8 cellular contexts compared by ENCODE assay signal in genomic region chr1:246930830-246931548, GRCh38. TPM values are rescaled to one million over a fixed set of nuclear protein-coding genes. Genes with fewer than 3 reads are reported as not detected.
DNase-seq lines count a peak whose midpoint lies in the region; ATAC-seq and TF ChIP-seq lines count a peak whose summit lies in the region.

No MANE protein-coding gene starts in this region.

- H3K27me3 ChIP-seq in GM23248 (replicated peaks; ENCODE audit: insufficient read depth), result no peaks in the 10 kb centered on the region

- peaks cover 12% of the 10 kb centered on the region; the same call in 1 of the 2 replicates for H3K4me1 ChIP-seq in GM23248 (ENCODE audit: insufficient read depth)

- peak overlapping the region; percentile 94 for H3K9ac ChIP-seq in GM23248

- no peaks in the 10 kb centered on the region for H3K9me2 ChIP-seq in GM23248 (ENCODE audit: insufficient read depth)

- H3K36me3 ChIP-seq in GM23248 (ENCODE audit: low read depth) (peaks cover 5% of the 10 kb centered on the region), KOPT-K1 (ENCODE audit: insufficient read depth, low read length) (peaks cover 36% of the 10 kb centered on the region)

- peaks cover 34% of the 10 kb centered on the region for H3K4me1 Mint-ChIP-seq in chondrocyte (ENCODE audit: low read depth)

- H2AFZ ChIP-seq in GM23248, result peak overlapping the region; percentile 64

- H3K27me3 Mint-ChIP-seq in chondrocyte (ENCODE audit: low read depth), result no peaks in the 10 kb centered on the region

- H3K4me3 ChIP-seq in GM23248, result peak overlapping the region; percentile 78
- H3K4me3 ChIP-seq in WI38 (ENCODE audit: low read depth, low read length), result peak overlapping the region; percentile 74

- peak; percentile 51 for DNase-seq in NCI-H1092 treated with DMSO at 0.1 percent for 48 hours (lab: John Stamatoyannopoulos, UW)
- no peak for DNase-seq in NCI-H1092 (lab: John Stamatoyannopoulos, UW)
- peak; percentile 87 for DNase-seq in GM23248
- DNase-seq in chondrocyte (ENCODE audit: low spot score), result no peak
- DNase-seq in left colon, result peak; percentile 54 to 61
- DNase-seq in stimulated activated CD4-positive, alpha-beta T cell treated with anti-CD3 and anti-CD28 coated beads, Interleukin-2, amount 100 ng/mL, for 48 hours, result peak; percentile 23 to 37

- peaks cover 33% of the 10 kb centered on the region for H3F3A ChIP-seq in GM23248 (ENCODE audit: insufficient read depth)

- H3K9me3 ChIP-seq in GM23248 (ENCODE audit: low read depth), result no peaks in the 10 kb centered on the region
- H3K9me3 ChIP-seq in KOPT-K1 (ENCODE audit: insufficient read depth, low read length, poor library complexity, severe bottlenecking), result peaks cover 23% of the 10 kb centered on the region

- peak overlapping the region; percentile 95 for H3K27ac Mint-ChIP-seq in chondrocyte (ENCODE audit: unreplicated experiment)

- TF ChIP-seq CTCF in WI38 (IDR thresholded peaks at IDR 0.05; ENCODE audit: low read depth, low read length), result no peak
- TF ChIP-seq CTCF in chondrocyte (IDR thresholded peaks at IDR 0.05), result peak; percentile 27

- in situ Hi-C loops in GM23248 (cut with MboI), result no loop called here

- H3K36me3 Mint-ChIP-seq in chondrocyte (ENCODE audit: low read depth), result peaks cover 1% of the 10 kb centered on the region

- peak overlapping the region; percentile 81 for H3K4me2 ChIP-seq in GM23248 (ENCODE audit: unreplicated experiment)

- WGBS in GM23248 (ENCODE audit: low coverage in 1 of 2, low lambda C conversion rate in 2 of 2, missing lambda C conversion rate in 2 of 2), 2 experiments, result 1% methylated on average over 21 to 75 of the region's 76 CpGs

- H3K27ac ChIP-seq in GM23248, result peak overlapping the region; percentile 79
- peak overlapping the region; percentile 88 for H3K27ac ChIP-seq in KOPT-K1 (ENCODE audit: low read depth, low read length, poor library complexity, severe bottlenecking)

- peak; percentile 26 for ATAC-seq in left colon

- peaks cover 4% of the 10 kb centered on the region for H3K9me3 Mint-ChIP-seq in chondrocyte (ENCODE audit: low read depth)

- intact Hi-C loops in left colon (cut with DNase I, micrococcal nuclease), result no loop called here

- peak overlapping the region; percentile 92 for H3K4me3 Mint-ChIP-seq in chondrocyte (ENCODE audit: unreplicated experiment)

- H3K79me2 ChIP-seq in GM23248 (ENCODE audit: insufficient read depth), result peaks cover 51% of the 10 kb centered on the region

- H4K20me1 ChIP-seq in GM23248 (ENCODE audit: insufficient read depth), result 0 out of 2 replicates have a peak, but pooled peaks cover 5% of the 10 kb centered on the region

RNA-seq across cellular contexts. Expression of gene AHCTF1, which starts 0.8 kb away (rescaled TPM):
- total RNA-seq in GM23248 (2014; rRNA removed; shearing (Covaris generic)), result 19.5 and 22.4 TPM in 2 replicates
- 6.1 and 7.6 TPM in 2 replicates for polyA plus RNA-seq in GM23248 (2016; fragmentation: Nextera tagmentation; extraction: Ambion mirVana)
- 21.3 to 34.6 TPM (median 24.8 TPM) in 3 replicates for total RNA-seq in chondrocyte
- total RNA-seq in left colon, result 10 to 100 TPM; 23.7 to 23.8 TPM

Comparison
In these comparisons a context has a peak if more than half of its experiments do, and no peak if none do; other contexts are left out.
1. DNase-seq: peak in NCI-H1092 treated with DMSO at 0.1 percent for 48 hours (single experiment), GM23248 (single experiment), left colon (2 of 2) and stimulated activated CD4-positive, alpha-beta T cell treated with anti-CD3 and anti-CD28 coated beads, Interleukin-2, amount 100 ng/mL, for 48 hours (2 of 2); none in NCI-H1092 (single experiment) and chondrocyte (single experiment).